8 cellular contexts compared by ENCODE assay signal in the genomic region with DNA sequence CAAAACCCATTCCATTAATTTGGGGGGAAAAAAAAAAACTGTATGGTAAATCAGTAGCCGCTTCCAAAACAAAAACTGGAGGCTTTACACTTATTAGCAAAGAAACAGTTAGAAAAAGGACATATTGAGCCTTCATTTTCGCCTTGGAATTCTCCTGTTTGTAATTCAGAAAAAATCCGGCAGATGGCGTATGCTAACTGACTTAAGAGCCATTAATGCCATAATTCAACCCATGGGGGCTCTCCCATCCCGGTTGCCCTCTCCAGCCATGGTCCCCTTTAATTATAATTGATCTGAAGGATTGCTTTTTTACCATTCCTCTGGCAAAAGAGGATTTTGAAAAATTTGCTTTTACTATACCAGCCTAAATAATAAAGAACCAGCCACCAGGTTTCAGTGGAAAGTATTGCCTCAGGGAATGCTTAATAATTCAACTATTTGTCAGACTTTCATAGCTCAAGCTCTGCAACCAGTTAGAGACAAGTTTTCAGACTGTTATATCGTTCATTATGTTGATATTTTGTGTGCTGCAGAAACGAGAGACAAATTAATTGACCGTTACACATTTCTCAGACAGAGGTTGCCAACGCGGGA. TPM values are rescaled to one million over a fixed set of nuclear protein-coding genes. Genes with fewer than 3 reads are reported as not detected.
DNase-seq lines count a peak whose midpoint lies in the region; TF ChIP-seq lines count a peak whose summit lies in the region.

No MANE protein-coding gene starts in this region.

- H3K4me3 ChIP-seq in SU-DHL-6 (ENCODE audit: insufficient read depth, low read length, poor library complexity, severe bottlenecking): no peak overlapping the region
- no peak overlapping the region for H3K4me3 ChIP-seq in stomach

- no peaks in the 10 kb centered on the region for H3K9me3 ChIP-seq in SU-DHL-6 (ENCODE audit: insufficient read depth, low read length)
- H3K9me3 ChIP-seq in stomach: no peaks in the 10 kb centered on the region

- no peak overlapping the region for H3K4me2 ChIP-seq in SU-DHL-6 (ENCODE audit: low read depth, low read length, poor library complexity, severe bottlenecking)

- intact Hi-C loops in stomach (cut with DNase I; ENCODE audit: low total_unique reads): no loop called here

- H3K27me3 ChIP-seq in SU-DHL-6 (ENCODE audit: low read length): no peaks in the 10 kb centered on the region
- no peaks in the 10 kb centered on the region for H3K27me3 ChIP-seq in stomach

- 29 to 34% (median 31%) methylated on average over 10 of the region's 10 CpGs for WGBS in stomach, 5 donors

- H2AFZ ChIP-seq in SU-DHL-6 (ENCODE audit: low read depth, low read length, severe bottlenecking): no peak overlapping the region

- DNase-seq in activated CD4-positive, alpha-beta T cell treated with anti-CD3 and anti-CD28 coated beads, Interleukin-2, amount 10 ng/mL, durations not matched to agents 7 days and 5 days: peak; percentile 64
- no peak for DNase-seq in activated CD4-positive, alpha-beta T cell treated with anti-CD3 and anti-CD28 coated beads, Interleukin-2, amount 50 U/mL, for 1 hour
- DNase-seq in glomerular visceral epithelial cell (ENCODE audit: extremely low spot score) (peak; percentile 66), stomach (no peak), NCI-H1048 (lab: John Stamatoyannopoulos, UW) (no peak), NCI-H345 treated with DMSO at 0.1 percent for 48 hours (lab: John Stamatoyannopoulos, UW; ENCODE audit: unreplicated experiment) (no peak)
- DNase-seq in effector CD8-positive, alpha-beta T cell (lab: John Stamatoyannopoulos, UW): no peak

- no peak overlapping the region for H3K27ac ChIP-seq in SU-DHL-6 (ENCODE audit: low read depth, low read length)
- H3K27ac ChIP-seq in stomach: no peak overlapping the region

- TF ChIP-seq EP300 in stomach (IDR thresholded peaks at IDR 0.05): no peak

- TF ChIP-seq CTCF in SU-DHL-6 (IDR thresholded peaks at IDR 0.05; ENCODE audit: insufficient read depth, low read length, poor library complexity, severe bottlenecking): peak; percentile 47
- peak in 5 of 7 experiments; percentile 39 to 86 (median 73) for TF ChIP-seq CTCF in stomach (IDR thresholded peaks at IDR 0.05)

- no peak overlapping the region for H3K27ac Mint-ChIP-seq in activated CD4-positive, alpha-beta T cell treated with anti-CD3 and anti-CD28 coated beads, Interleukin-2, amount 10 ng/mL, durations not matched to agents 7 days and 5 days

- 0 out of 2 replicates have a peak, but pooled peaks cover under 1% of the 10 kb centered on the region for H3F3A ChIP-seq in SU-DHL-6 (ENCODE audit: insufficient read depth)

- POLR2A ChIA-PET in activated CD4-positive, alpha-beta T cell treated with anti-CD3 and anti-CD28 coated beads, Interleukin-2, amount 10 ng/mL, durations not matched to agents 7 days and 5 days (lab: Charles Lee): interaction anchor here (0.6 kb wide), 1 partner anchor 27 kb away, joined by 4 read pairs; no protein-coding TSS in a partner anchor

- TF ChIP-seq POLR2A in stomach (IDR thresholded peaks at IDR 0.05): no peak

- no peak overlapping the region for H3K9ac ChIP-seq in SU-DHL-6 (ENCODE audit: low read length)

- H3K27me3 Mint-ChIP-seq in activated CD4-positive, alpha-beta T cell treated with anti-CD3 and anti-CD28 coated beads, Interleukin-2, amount 10 ng/mL, durations not matched to agents 7 days and 5 days: no peaks in the 10 kb centered on the region

- CTCF ChIA-PET in activated CD4-positive, alpha-beta T cell treated with anti-CD3 and anti-CD28 coated beads, Interleukin-2, amount 10 ng/mL, durations not matched to agents 7 days and 5 days (lab: Charles Lee): no interaction called here

- H3K36me3 ChIP-seq in SU-DHL-6 (ENCODE audit: low read length) (no peaks in the 10 kb centered on the region), stomach (no peaks in the 10 kb centered on the region)

- H3K4me1 Mint-ChIP-seq in activated CD4-positive, alpha-beta T cell treated with anti-CD3 and anti-CD28 coated beads, Interleukin-2, amount 10 ng/mL, durations not matched to agents 7 days and 5 days: peaks cover 8% of the 10 kb centered on the region

- H3K4me3 Mint-ChIP-seq in activated CD4-positive, alpha-beta T cell treated with anti-CD3 and anti-CD28 coated beads, Interleukin-2, amount 10 ng/mL, durations not matched to agents 7 days and 5 days: no peak overlapping the region

- no peaks in the 10 kb centered on the region for H3K36me3 Mint-ChIP-seq in activated CD4-positive, alpha-beta T cell treated with anti-CD3 and anti-CD28 coated beads, Interleukin-2, amount 10 ng/mL, durations not matched to agents 7 days and 5 days (ENCODE audit: low read depth)

- H3K9me3 Mint-ChIP-seq in activated CD4-positive, alpha-beta T cell treated with anti-CD3 and anti-CD28 coated beads, Interleukin-2, amount 10 ng/mL, durations not matched to agents 7 days and 5 days: no peaks in the 10 kb centered on the region

- peaks cover 0 to 7% (median 3%) of the 10 kb centered on the region in 4 donors for H3K4me1 ChIP-seq in stomach

- no peaks in the 10 kb centered on the region for H4K20me1 ChIP-seq in SU-DHL-6 (ENCODE audit: low read depth, low read length)

- no peaks in the 10 kb centered on the region for H3K9me2 ChIP-seq in SU-DHL-6 (replicated peaks; ENCODE audit: insufficient read depth, low read length)

- no peaks in the 10 kb centered on the region for H3K79me2 ChIP-seq in SU-DHL-6 (ENCODE audit: insufficient read depth, low read length)

RNA-seq across cellular contexts. Expression of gene RPL24, which starts 9.4 kb away (rescaled TPM):
- total RNA-seq in activated CD4-positive, alpha-beta T cell treated with anti-CD3 and anti-CD28 coated beads, Interleukin-2, amount 10 ng/mL, durations not matched to agents 7 days and 5 days: 1,000 to 10,000 TPM; 1,026 to 1,105 TPM
- total RNA-seq in stomach: 1,000 to 10,000 TPM in 3 of 5 donors, 100 to 1,000 TPM in 2; 461 to 3,349 (median 1,224) TPM
- 1,000 to 10,000 TPM; 2,450 to 3,453 (median 2,754) TPM for polyA plus RNA-seq in stomach

RNA-seq across cellular contexts. Expression of gene ZBTB11, which starts 18.9 kb away (rescaled TPM):
- 10 to 100 TPM; 30.5 to 34.0 TPM for total RNA-seq in activated CD4-positive, alpha-beta T cell treated with anti-CD3 and anti-CD28 coated beads, Interleukin-2, amount 10 ng/mL, durations not matched to agents 7 days and 5 days
- 10 to 100 TPM in 4 of 5 donors, 1 to 10 TPM in 1; 6.7 to 31.2 (median 28.3) TPM for total RNA-seq in stomach
- 1 to 10 TPM; 2.8 to 6.1 (median 4.7) TPM for polyA plus RNA-seq in stomach

RNA-seq across cellular contexts. Expression of gene CEP97, which starts 28.5 kb away (rescaled TPM):
- 10 to 100 TPM; 23.7 to 24.5 TPM for total RNA-seq in activated CD4-positive, alpha-beta T cell treated with anti-CD3 and anti-CD28 coated beads, Interleukin-2, amount 10 ng/mL, durations not matched to agents 7 days and 5 days
- total RNA-seq in stomach: 10 to 100 TPM in 2 of 5 donors, 1 to 10 TPM in 3; 1.4 to 19.6 (median 7.6) TPM
- 1 to 10 TPM in 1 of 3 donors, under 1 TPM in 2; 0.31 to 1.2 (median 0.98) TPM for polyA plus RNA-seq in stomach

Comparison
In these comparisons a context has a peak if more than half of its experiments do, and no peak if none do; other contexts are left out.
1. DNase-seq: peak in activated CD4-positive, alpha-beta T cell treated with anti-CD3 and anti-CD28 coated beads, Interleukin-2, amount 10 ng/mL, durations not matched to agents 7 days and 5 days (single experiment) and glomerular visceral epithelial cell (single experiment); none in activated CD4-positive, alpha-beta T cell treated with anti-CD3 and anti-CD28 coated beads, Interleukin-2, amount 50 U/mL, for 1 hour (single experiment), stomach (single experiment), effector CD8-positive, alpha-beta T cell (single experiment), NCI-H1048 (single experiment) and NCI-H345 treated with DMSO at 0.1 percent for 48 hours (single experiment).